Comparison of ENCODE assay signal across 25 cellular contexts in the genomic region with DNA sequence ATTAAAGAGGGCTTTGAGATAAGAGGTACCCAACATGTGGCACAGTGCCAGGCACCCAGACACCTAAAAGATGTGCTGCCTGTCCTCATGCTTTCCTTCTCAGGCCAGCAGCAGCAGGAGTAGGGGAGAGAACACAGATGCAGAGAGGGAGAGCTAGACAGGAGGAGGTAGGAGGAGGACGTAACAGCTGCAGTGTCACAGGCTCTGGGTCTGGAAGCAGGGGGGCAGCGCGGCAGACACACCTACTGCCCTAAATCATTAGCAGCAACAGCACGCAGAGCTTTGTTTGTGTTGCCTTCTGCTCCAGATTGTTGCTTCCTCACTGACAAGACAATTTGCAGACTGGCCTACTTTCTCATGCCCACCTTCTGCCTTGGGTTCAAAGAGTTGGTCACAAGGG.
DNase-seq lines count a peak whose midpoint lies in the region; ATAC-seq, FAIRE-seq and TF ChIP-seq lines count a peak whose summit lies in the region.
"Had no signal": no experiment of that assay in that cellular context is flagged by ENCODE, and none has a peak within 500 bp of the region (broad histone marks: within the 10 kb centered on the region; RNA-seq: fewer than 3 reads in every experiment).

No MANE protein-coding gene starts in this region.

- peaks cover 5% of the 10 kb centered on the region for H3K27me3 Mint-ChIP-seq in glutamatergic neuron (ENCODE audit: unreplicated experiment)
- H3K27me3 Mint-ChIP-seq: brain had no signal

- H3K9ac ChIP-seq in HepG2 (ENCODE audit: insufficient read depth, low read depth, low read length): no peak overlapping the region
- no peak overlapping the region for H3K9ac ChIP-seq in Karpas-422 (ENCODE audit: low read length)
- H3K9ac ChIP-seq: BLaER1 had no signal

- in situ Hi-C loops in HepG2 (cut with HindIII; ENCODE audit: extremely low pct_ligation_motif_present, low pct_unique_long_range_greater_than_20kb): no loop called here

- H3K27me3 ChIP-seq in HepG2 (ENCODE audit: control insufficient read depth in 1 of 2, insufficient read depth in 2 of 2, low read length in 2 of 2) (no peaks in the 10 kb centered on the region; a peak in 1 of 5 replicates), right lobe of liver (no peaks in the 10 kb centered on the region), Karpas-422 (ENCODE audit: low read length) (0 out of 2 replicates have a peak, but pooled peaks cover 2% of the 10 kb centered on the region)
- H3K27me3 ChIP-seq: BLaER1, heart left ventricle, upper lobe of right lung had no signal

- H3K4me2 ChIP-seq in HepG2 (ENCODE audit: low read depth, low read length) (no peak overlapping the region), Karpas-422 (ENCODE audit: low read depth, low read length, poor library complexity, severe bottlenecking) (no peak overlapping the region)
- H3K4me2 ChIP-seq: BLaER1 had no signal

- H3K9me3 ChIP-seq in HepG2 (ENCODE audit: low read length) (no peaks in the 10 kb centered on the region), right lobe of liver (no peaks in the 10 kb centered on the region), Karpas-422 (ENCODE audit: low read length) (no peaks in the 10 kb centered on the region)
- H3K9me3 ChIP-seq: BLaER1, Caco-2, heart left ventricle, upper lobe of right lung had no signal

- TF ChIP-seq CTCF in HepG2 (CRISPR knock-in tag; IDR thresholded peaks at IDR 0.05) (no peak), right lobe of liver (IDR thresholded peaks at IDR 0.05) (no peak), glutamatergic neuron (IDR thresholded peaks at IDR 0.05; ENCODE audit: partially characterized antibody, unreplicated experiment) (no peak)

- TF ChIP-seq EP300 in HepG2 (IDR thresholded peaks at IDR 0.05; ENCODE audit: low read depth in 2 of 2, low read length in 2 of 2) (no peak), HepG2 (CRISPR knock-in tag; IDR thresholded peaks at IDR 0.05; ENCODE audit: borderline replicate concordance) (no peak)

- H3K9me3 Mint-ChIP-seq in glutamatergic neuron (ENCODE audit: unreplicated experiment): no peaks in the 10 kb centered on the region
- H3K9me3 Mint-ChIP-seq: activated T-cell treated with anti-CD3 and anti-CD28 coated beads, Interleukin-2, amount 50 U/mL, for 24 hours; brain had no signal

- TF ChIP-seq POLR2A in HepG2 (IDR thresholded peaks at IDR 0.05; ENCODE audit: insufficient read depth in 1 of 2, low read depth in 2 of 2, low read length in 2 of 2) (no peak), right lobe of liver (IDR thresholded peaks at IDR 0.05) (no peak)

- no peaks in the 10 kb centered on the region for H3K36me3 Mint-ChIP-seq in glutamatergic neuron (ENCODE audit: unreplicated experiment)
- H3K36me3 Mint-ChIP-seq: brain, naive B cell had no signal

- 14% methylated on average over 1 of the region's 4 CpGs for WGBS in HepG2 (ENCODE audit: low lambda C conversion rate)
- WGBS in right lobe of liver (ENCODE audit: insufficient coverage, low coverage, low lambda C conversion rate, missing lambda C conversion rate): 80% methylated on average over 2 of the region's 4 CpGs

- no TSS peak for BruUV-seq in HepG2 (replicated peaks; lab: Mats Ljungman, UMichigan)

- no peaks in the 10 kb centered on the region for H3K9me2 ChIP-seq in Karpas-422 (replicated peaks; ENCODE audit: insufficient read depth, low read length)

- H3K4me3 ChIP-seq in HepG2 (replicated peaks in 1 of 3; ENCODE audit: insufficient read depth in 1 of 3, low read depth in 2 of 3, low read length in 3 of 3) (no peak overlapping the region), right lobe of liver (no peak overlapping the region), Karpas-422 (ENCODE audit: low read length) (no peak overlapping the region)
- H3K4me3 ChIP-seq: BLaER1, heart left ventricle, upper lobe of right lung had no signal

- intact Hi-C loops in HepG2 (cut with micrococcal nuclease; ENCODE audit: unreplicated experiment) (no loop called here), right lobe of liver (cut with DNase I) (no loop called here)

- TF ChIP-seq RAD21 in HepG2 (CRISPR knock-in tag; IDR thresholded peaks at IDR 0.05): no peak

- H2AFZ ChIP-seq in HepG2 (ENCODE audit: low read length) (no peak overlapping the region), Karpas-422 (ENCODE audit: low read length) (no peak overlapping the region)

- H4K20me1 ChIP-seq in HepG2 (ENCODE audit: insufficient read depth, low read length) (no peaks in the 10 kb centered on the region), Karpas-422 (ENCODE audit: insufficient read depth, low read depth, low read length) (no peaks in the 10 kb centered on the region)
- H4K20me1 ChIP-seq: BLaER1 had no signal

- H3K36me3 ChIP-seq in HepG2 (replicated peaks in 1 of 2; ENCODE audit: control insufficient read depth in 1 of 2, insufficient read depth in 2 of 2, low read length in 2 of 2) (no peaks in the 10 kb centered on the region), right lobe of liver (no peaks in the 10 kb centered on the region), Karpas-422 (ENCODE audit: insufficient read depth, low read length) (no peaks in the 10 kb centered on the region)
- H3K36me3 ChIP-seq: BLaER1, heart left ventricle, upper lobe of right lung had no signal

- no peak for FAIRE-seq in HepG2 (lab: Jason Lieb, UNC)
- FAIRE-seq: GM12892, TTC549 had no signal

- H3K79me2 ChIP-seq in HepG2 (ENCODE audit: insufficient read depth, low read length) (no peaks in the 10 kb centered on the region), Karpas-422 (ENCODE audit: low read length) (no peaks in the 10 kb centered on the region)

- no peak overlapping the region for H3K27ac Mint-ChIP-seq in glutamatergic neuron (ENCODE audit: unreplicated experiment)
- H3K27ac Mint-ChIP-seq: activated CD4-positive, alpha-beta T cell treated with anti-CD3 and anti-CD28 coated beads for 36 hours; activated T-cell treated with anti-CD3 and anti-CD28 coated beads, Interleukin-2, amount 50 U/mL, for 24 hours; brain; naive B cell had no signal

- CTCF ChIA-PET in HepG2 (lab: Yijun Ruan, JAX; ENCODE audit: low intra/inter-chr PET ratio, low total read pairs): no interaction called here

- ATAC-seq in HepG2: no peak
- ATAC-seq in right lobe of liver: no peak
- ATAC-seq: activated CD4-positive, alpha-beta T cell treated with anti-CD3 and anti-CD28 coated beads for 36 hours; heart left ventricle; left colon; upper lobe of right lung had no signal

- H3K27ac ChIP-seq in HepG2 (ENCODE audit: extremely low read length, insufficient read depth, low read length): no peak overlapping the region
- no peak overlapping the region for H3K27ac ChIP-seq in right lobe of liver
- no peak overlapping the region for H3K27ac ChIP-seq in Karpas-422 (ENCODE audit: low read length)
- H3K27ac ChIP-seq: BLaER1, epithelial cell of prostate, heart left ventricle, HL-60, upper lobe of right lung had no signal

- no peak overlapping the region for H3K4me3 Mint-ChIP-seq in glutamatergic neuron (ENCODE audit: unreplicated experiment)
- H3K4me3 Mint-ChIP-seq: activated CD4-positive, alpha-beta T cell treated with anti-CD3 and anti-CD28 coated beads for 36 hours; activated T-cell treated with anti-CD3 and anti-CD28 coated beads, Interleukin-2, amount 50 U/mL, for 24 hours; brain; naive B cell had no signal

- H3K4me1 Mint-ChIP-seq in glutamatergic neuron (ENCODE audit: low read depth, unreplicated experiment): peaks cover 17% of the 10 kb centered on the region
- H3K4me1 Mint-ChIP-seq: activated CD4-positive, alpha-beta T cell treated with anti-CD3 and anti-CD28 coated beads for 36 hours; naive B cell had no signal

- H3K4me1 ChIP-seq in HepG2 (ENCODE audit: insufficient read depth, low read length): peaks cover 8% of the 10 kb centered on the region; the same call in 1 of the 2 replicates
- no peaks in the 10 kb centered on the region for H3K4me1 ChIP-seq in right lobe of liver
- no peaks in the 10 kb centered on the region for H3K4me1 ChIP-seq in Karpas-422 (ENCODE audit: low read length)
- H3K4me1 ChIP-seq: upper lobe of right lung had no signal

- POLR2A ChIA-PET in HepG2 (lab: Yijun Ruan, JAX): no interaction called here

- no peak for DNase-seq in HepG2 (ENCODE audit: low spot score)
- no peak for DNase-seq in right lobe of liver
- peak; percentile 14 for DNase-seq in NCI-H748 treated with DMSO at 0.1 percent for 48 hours (lab: John Stamatoyannopoulos, UW)
- peak; percentile 35 for DNase-seq in glutamatergic neuron
- DNase-seq in NCI-H1048 (lab: John Stamatoyannopoulos, UW): no peak
- no peak for DNase-seq in DMS79 (lab: John Stamatoyannopoulos, UW)
- no peak for DNase-seq in Karpas-422
- DNase-seq in activated CD4-positive, alpha-beta T cell treated with anti-CD3 and anti-CD28 coated beads, Interleukin-2, amount 50 U/mL, for 1 hour: no peak
- DNase-seq: activated CD4-positive, alpha-beta T cell treated with anti-CD3 and anti-CD28 coated beads for 36 hours; activated CD8-positive, alpha-beta memory T cell treated with anti-CD3 and anti-CD28 coated beads for 24 hours; activated T-cell treated with anti-CD3 and anti-CD28 coated beads, Interleukin-2, amount 50 U/mL, for 24 hours; Caco-2; HCEC 1CT; left colon; naive B cell; NCI-H2107; T-helper 1 cell; upper lobe of right lung had no signal

TF ChIP-seq in HepG2, 621 proteins besides CTCF, POLR2A, EP300 and RAD21:
- TF ChIP-seq ZNF3 (CRISPR knock-in tag; IDR thresholded peaks at IDR 0.05) (no peak), ZNF547 (CRISPR knock-in tag; IDR thresholded peaks at IDR 0.05) (no peak), KDM4B (CRISPR knock-in tag; IDR thresholded peaks at IDR 0.05) (no peak), FOXK2 (IDR thresholded peaks at IDR 0.05) (no peak), LCORL (IDR thresholded peaks at IDR 0.05) (0 out of 2 replicates have a peak, but pooled peaks have one; percentile 14), LCORL (CRISPR knock-in tag; IDR thresholded peaks at IDR 0.05) (no peak)
- TF ChIP-seq, protein P1, sequence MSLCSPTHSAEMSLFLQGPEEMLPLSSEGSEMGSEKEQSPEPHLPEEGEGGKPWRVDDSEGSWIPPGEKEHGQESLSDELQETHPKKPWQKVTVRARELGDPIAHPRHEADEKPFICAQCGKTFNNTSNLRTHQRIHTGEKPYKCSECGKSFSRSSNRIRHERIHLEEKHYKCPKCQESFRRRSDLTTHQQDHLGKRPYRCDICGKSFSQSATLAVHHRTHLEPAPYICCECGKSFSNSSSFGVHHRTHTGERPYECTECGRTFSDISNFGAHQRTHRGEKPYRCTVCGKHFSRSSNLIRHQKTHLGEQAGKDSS (CRISPR knock-in tag; IDR thresholded peaks at IDR 0.05; ENCODE audit: borderline replicate concordance, low read depth): no peak

Comparison
In these comparisons a context has a peak if more than half of its experiments do, and no peak if none do; other contexts are left out.
1. DNase-seq: peak in NCI-H748 treated with DMSO at 0.1 percent for 48 hours (single experiment) and glutamatergic neuron (single experiment); none in HepG2 (single experiment), right lobe of liver (0 of 3), NCI-H1048 (single experiment), DMS79 (single experiment), Karpas-422 (single experiment) and activated CD4-positive, alpha-beta T cell treated with anti-CD3 and anti-CD28 coated beads, Interleukin-2, amount 50 U/mL, for 1 hour (single experiment).